In genomic region chr13:34886476-34886875, GRCh38 we compare ENCODE assay signal across 21 cellular contexts.
"Had no signal": no experiment of that assay in that cellular context is flagged by ENCODE, and none has a peak within 500 bp of the region (broad histone marks: within the 10 kb centered on the region; RNA-seq: fewer than 3 reads in every experiment).

No MANE protein-coding gene starts in this region.

- DNase-seq: activated CD4-positive, alpha-beta memory T cell treated with anti-CD3 and anti-CD28 coated beads, Interleukin-2, amount 10 ng/mL, durations not matched to agents 7 days and 5 days; activated CD4-positive, alpha-beta T cell treated with anti-CD3 and anti-CD28 coated beads for 36 hours; activated CD4-positive, alpha-beta T cell treated with anti-CD3 and anti-CD28 coated beads, Interleukin-2, amount 50 U/mL, for 1 hour; activated gamma-delta T cell treated with Interleukin-2 at 50 U/mL for 16 hours; activated naive CD4-positive, alpha-beta T cell treated with anti-CD3 and anti-CD28 coated beads, Interleukin-2, amount 10 ng/mL, durations not matched to agents 7 days and 5 days; activated naive CD8-positive, alpha-beta T cell treated with anti-CD3 and anti-CD28 coated beads for 36 hours; activated T-cell treated with anti-CD3 and anti-CD28 coated beads for 4 hours; activated T-cell treated with anti-CD3 and anti-CD28 coated beads, Interleukin-2, amount 50 U/mL, for 72 hours; brain microvascular endothelial cell; MM.1S; NCI-H1105; NCI-H1436; NCI-H1694 treated with DMSO at 0.1 percent for 48 hours; NCI-H2029 treated with DMSO at 0.1 percent for 48 hours; NCI-H510A treated with DMSO at 0.1 percent for 48 hours; NCI-H69; SIG-M5; T-helper 1 cell; WERI-Rb-1 had no signal

- H3K27me3 ChIP-seq: brain microvascular endothelial cell, cardiac muscle cell had no signal

- H3K4me1 Mint-ChIP-seq: activated CD4-positive, alpha-beta memory T cell treated with anti-CD3 and anti-CD28 coated beads, Interleukin-2, amount 10 ng/mL, durations not matched to agents 7 days and 5 days; activated CD4-positive, alpha-beta T cell treated with anti-CD3 and anti-CD28 coated beads for 36 hours; activated naive CD4-positive, alpha-beta T cell treated with anti-CD3 and anti-CD28 coated beads, Interleukin-2, amount 10 ng/mL, durations not matched to agents 7 days and 5 days; activated naive CD8-positive, alpha-beta T cell treated with anti-CD3 and anti-CD28 coated beads for 36 hours had no signal

- H3K36me3 ChIP-seq: brain microvascular endothelial cell, cardiac muscle cell, WERI-Rb-1 had no signal

- H3K27ac ChIP-seq: brain microvascular endothelial cell, cardiac muscle cell, WERI-Rb-1 had no signal

- H3K9me3 Mint-ChIP-seq: activated naive CD4-positive, alpha-beta T cell treated with anti-CD3 and anti-CD28 coated beads, Interleukin-2, amount 10 ng/mL, durations not matched to agents 7 days and 5 days; activated naive CD8-positive, alpha-beta T cell treated with anti-CD3 and anti-CD28 coated beads for 36 hours; activated T-cell treated with anti-CD3 and anti-CD28 coated beads, Interleukin-2, amount 50 U/mL, for 72 hours; activated T-helper 2 cell treated with anti-CD3 and anti-CD28 coated beads, Interferon-gamma antibody, Interleukin-2, Interleukin-4, amounts not matched to agents 10 μg/mL and 5 μg/mL and 100 μg/mL, durations not matched to agents 14 hours and 24 hours and 36 hours had no signal

- H3K27ac Mint-ChIP-seq: activated CD4-positive, alpha-beta memory T cell treated with anti-CD3 and anti-CD28 coated beads, Interleukin-2, amount 10 ng/mL, durations not matched to agents 7 days and 5 days; activated CD4-positive, alpha-beta T cell treated with anti-CD3 and anti-CD28 coated beads for 36 hours; activated naive CD4-positive, alpha-beta T cell treated with anti-CD3 and anti-CD28 coated beads, Interleukin-2, amount 10 ng/mL, durations not matched to agents 7 days and 5 days; activated naive CD8-positive, alpha-beta T cell treated with anti-CD3 and anti-CD28 coated beads for 36 hours; activated T-cell treated with anti-CD3 and anti-CD28 coated beads, Interleukin-2, amount 50 U/mL, for 72 hours; activated T-helper 2 cell treated with anti-CD3 and anti-CD28 coated beads, Interferon-gamma antibody, Interleukin-2, Interleukin-4, amounts not matched to agents 10 μg/mL and 5 μg/mL and 100 μg/mL, durations not matched to agents 14 hours and 24 hours and 36 hours had no signal

- H3K36me3 Mint-ChIP-seq: activated naive CD4-positive, alpha-beta T cell treated with anti-CD3 and anti-CD28 coated beads, Interleukin-2, amount 10 ng/mL, durations not matched to agents 7 days and 5 days; activated naive CD8-positive, alpha-beta T cell treated with anti-CD3 and anti-CD28 coated beads for 36 hours had no signal

- H3K27me3 Mint-ChIP-seq: activated CD4-positive, alpha-beta memory T cell treated with anti-CD3 and anti-CD28 coated beads, Interleukin-2, amount 10 ng/mL, durations not matched to agents 7 days and 5 days had no signal

- H3K4me3 ChIP-seq: cardiac muscle cell had no signal

- H3K4me3 Mint-ChIP-seq: activated CD4-positive, alpha-beta memory T cell treated with anti-CD3 and anti-CD28 coated beads, Interleukin-2, amount 10 ng/mL, durations not matched to agents 7 days and 5 days; activated CD4-positive, alpha-beta T cell treated with anti-CD3 and anti-CD28 coated beads for 36 hours; activated naive CD4-positive, alpha-beta T cell treated with anti-CD3 and anti-CD28 coated beads, Interleukin-2, amount 10 ng/mL, durations not matched to agents 7 days and 5 days; activated naive CD8-positive, alpha-beta T cell treated with anti-CD3 and anti-CD28 coated beads for 36 hours; activated T-cell treated with anti-CD3 and anti-CD28 coated beads, Interleukin-2, amount 50 U/mL, for 72 hours had no signal
